Comparison of ENCODE assay signal across 8 cellular contexts in genomic region chr1:91732291-91732953, GRCh38.
DNase-seq lines count a peak whose midpoint lies in the region; ATAC-seq, FAIRE-seq and TF ChIP-seq lines count a peak whose summit lies in the region.

No MANE protein-coding gene starts in this region.

- no peak for FAIRE-seq in A549 (lab: Jason Lieb, UNC)

- CTCF ChIA-PET in A549 (lab: Yijun Ruan, JAX) = no interaction called here

- H3K36me3 ChIP-seq in SJSA1 = peaks cover 5% of the 10 kb centered on the region

- H3K4me3 ChIP-seq in A549 (no peak overlapping the region), SJSA1 (no peak overlapping the region), fibroblast of the aortic adventitia (ENCODE audit: low read depth, low read length) (no peak overlapping the region)

- no peaks in the 10 kb centered on the region for H3K27me3 ChIP-seq in SJSA1 (replicated peaks)

- no peaks in the 10 kb centered on the region for H3K9me3 ChIP-seq in A549
- no peaks in the 10 kb centered on the region; the same call in 1 of the 2 replicates for H3K9me3 ChIP-seq in SJSA1 (replicated peaks)

- TF ChIP-seq RAD21 in A549 (conservative IDR thresholded peaks at IDR 0.05 in 1 of 2, IDR thresholded peaks at IDR 0.05 in 1 of 2) = no peak

- ATAC-seq in A549 (peak; percentile 38 to 58; a peak in 3 of 6 replicates), GM21717 (IDR thresholded peaks at IDR 0.05; ENCODE audit: unreplicated experiment) (peak; percentile 55), HG03354 (IDR thresholded peaks at IDR 0.05; ENCODE audit: poor library complexity, severe bottlenecking, unreplicated experiment) (no peak)

- TF ChIP-seq CTCF in A549 (IDR thresholded peaks at IDR 0.05) (no peak), fibroblast of the aortic adventitia (IDR thresholded peaks at IDR 0.05; ENCODE audit: insufficient read depth, low read length) (no peak)

- H3K27ac ChIP-seq in A549 = peak overlapping the region; percentile 51 to 81
- H3K27ac ChIP-seq in SJSA1 = peak overlapping the region; percentile 27

- H3K4me2 ChIP-seq in A549 = peak overlapping the region; percentile 62

- POLR2A ChIA-PET in A549 (lab: Yijun Ruan, JAX) = no interaction called here

- H3K4me1 ChIP-seq in A549 (peaks cover 60% of the 10 kb centered on the region), SJSA1 (replicated peaks) (peaks cover 51% of the 10 kb centered on the region)

- WGBS in A549 (ENCODE audit: missing lambda C conversion rate) = 40% methylated on average over 12 of the region's 12 CpGs

- DNase-seq in A549 (ENCODE audit: low read depth in 1 of 2, low spot score in 1 of 2) (peak; percentile 47), SJSA1 (ENCODE audit: low read depth in 1 of 2, low spot score in 2 of 2) (peak; percentile 71 to 77), fibroblast of the aortic adventitia (ENCODE audit: low read depth) (peak; percentile 63), globus pallidus (ENCODE audit: low spot score) (no peak), germinal center (ENCODE audit: low spot score) (no peak)
- DNase-seq in stimulated activated CD8-positive, alpha-beta memory T cell treated with anti-CD3 and anti-CD28 coated beads, Interleukin-4, amount 100 ng/mL, for 24 hours (ENCODE audit: low read depth) = peak; percentile 7

- no peak for TF ChIP-seq EP300 in A549 (IDR thresholded peaks at IDR 0.05)

- TF ChIP-seq POLR2A in A549 (IDR thresholded peaks at IDR 0.05; ENCODE audit: low read length) = no peak

TF ChIP-seq in A549, 52 proteins besides CTCF, POLR2A, EP300 and RAD21:
- TF ChIP-seq FOSL2 (IDR thresholded peaks at IDR 0.05) (no peak), FOSL2 (CRISPR knock-in tag; IDR thresholded peaks at IDR 0.05) (peak; percentile 76), MAX (IDR thresholded peaks at IDR 0.05) (peak; percentile 51)
- TF ChIP-seq, protein P1, sequence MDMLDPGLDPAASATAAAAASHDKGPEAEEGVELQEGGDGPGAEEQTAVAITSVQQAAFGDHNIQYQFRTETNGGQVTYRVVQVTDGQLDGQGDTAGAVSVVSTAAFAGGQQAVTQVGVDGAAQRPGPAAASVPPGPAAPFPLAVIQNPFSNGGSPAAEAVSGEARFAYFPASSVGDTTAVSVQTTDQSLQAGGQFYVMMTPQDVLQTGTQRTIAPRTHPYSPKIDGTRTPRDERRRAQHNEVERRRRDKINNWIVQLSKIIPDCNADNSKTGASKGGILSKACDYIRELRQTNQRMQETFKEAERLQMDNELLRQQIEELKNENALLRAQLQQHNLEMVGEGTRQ (IDR thresholded peaks at IDR 0.05) = no peak

Comparison
In these comparisons a context has a peak if more than half of its experiments do, and no peak if none do; other contexts are left out.
1. DNase-seq: peak in A549 (2 of 2), SJSA1 (2 of 2), fibroblast of the aortic adventitia (single experiment) and stimulated activated CD8-positive, alpha-beta memory T cell treated with anti-CD3 and anti-CD28 coated beads, Interleukin-4, amount 100 ng/mL, for 24 hours (single experiment); none in globus pallidus (single experiment) and germinal center (single experiment).